ENCODE assay signal across 12 cellular contexts in the genomic region with DNA sequence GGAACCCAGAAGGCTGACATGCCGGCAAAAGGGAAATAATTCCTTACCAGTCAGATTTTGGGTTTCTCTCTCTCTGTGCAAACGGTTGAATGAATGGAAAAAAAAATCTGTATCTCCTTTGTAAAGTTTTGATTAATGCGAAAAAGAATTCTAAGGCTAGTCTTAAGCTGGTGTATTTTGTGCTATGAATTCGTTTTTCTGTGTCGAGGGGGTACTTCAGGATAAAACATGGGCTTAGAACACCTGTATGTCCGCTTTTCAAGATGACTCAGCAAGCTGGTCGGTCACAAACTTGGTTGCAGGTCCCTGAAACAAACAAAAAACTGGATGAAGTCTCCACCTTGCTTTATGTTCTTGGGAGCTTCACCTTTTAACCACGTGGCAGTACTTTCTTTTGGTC. TPM values are rescaled to one million over a fixed set of nuclear protein-coding genes. Genes with fewer than 3 reads are reported as not detected.
"Had no signal": no experiment of that assay in that cellular context is flagged by ENCODE, and none has a peak within 500 bp of the region (broad histone marks: within the 10 kb centered on the region; RNA-seq: fewer than 3 reads in every experiment).

No MANE protein-coding gene starts in this region.

- H3K27ac ChIP-seq: HL-60, KMS-11 had no signal

- DNase-seq: HFFc6, IMR-90, KBM-7 had no signal

- H3K4me2 ChIP-seq: GM23338, KMS-11 had no signal

- H3K9me3 ChIP-seq: HAP-1 had no signal

- H3K9ac ChIP-seq: KMS-11 had no signal

- H3K4me3 ChIP-seq: GM23338, HAP-1 had no signal

- ATAC-seq: GM23338, HCT116, HepG2 had no signal

- H2AFZ ChIP-seq: GM23338 had no signal

- H3K36me3 ChIP-seq: HAP-1 had no signal

- H3K27ac Mint-ChIP-seq: GM23338, HFFc6 had no signal

- FAIRE-seq: H1, H54, HepG2 had no signal

- H3K4me3 Mint-ChIP-seq: GM23338, HFFc6 had no signal

RNA-seq across cellular contexts. Expression of a gene that starts 28.5 kb away (rescaled TPM):
- total RNA-seq: HFFc6 had no signal

RNA-seq across cellular contexts. Expression of a gene that starts 44.9 kb away (rescaled TPM):
- total RNA-seq: GM23338, H1, HT1080, IMR-90 had no signal
- polyA plus RNA-seq: GM23338, H1, HepG2, IMR-90 had no signal

RNA-seq across cellular contexts. Expression of a gene that starts 53.5 kb away (rescaled TPM):
- total RNA-seq: GM23338, H1, HFFc6, HT1080, IMR-90 had no signal
- polyA plus RNA-seq: GM23338, H1, HepG2, IMR-90 had no signal
